In the genomic region with DNA sequence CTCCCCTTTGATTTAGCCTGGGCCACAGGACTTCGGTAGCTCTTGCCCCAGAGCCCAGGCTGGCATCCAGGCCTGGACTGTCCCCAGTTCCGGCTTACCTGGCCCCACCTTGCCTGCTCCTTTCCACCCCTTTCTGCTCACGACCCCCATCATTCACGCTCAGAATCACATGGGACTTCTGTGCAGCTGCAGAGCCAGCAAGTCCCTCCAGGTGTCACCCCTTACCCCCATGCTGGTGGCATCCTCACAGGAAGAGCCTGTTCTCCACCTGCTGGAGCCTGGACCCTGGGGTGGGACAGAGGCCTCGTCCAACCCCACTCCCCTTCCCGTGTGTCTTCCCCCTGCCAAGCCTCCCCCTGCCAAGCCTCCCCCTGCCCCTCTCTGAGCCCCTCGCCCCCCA, we compare ENCODE assay signal across 1 cellular context.
TF ChIP-seq lines count a peak whose summit lies in the region.

No MANE protein-coding gene starts in this region.

TF ChIP-seq in H1, 55 proteins besides CTCF, POLR2A, EP300 and RAD21:
- TF ChIP-seq GTF2F1 (IDR thresholded peaks at IDR 0.05; ENCODE audit: borderline replicate concordance, low read depth, low read length) (no peak), RBBP5 (IDR thresholded peaks at IDR 0.05; ENCODE audit: borderline replicate concordance, low read depth, low read length) (no peak), TAF1 (IDR thresholded peaks at IDR 0.05; ENCODE audit: low read depth, low read length) (no peak), SIN3A (conservative IDR thresholded peaks at IDR 0.05 in 1 of 2, IDR thresholded peaks at IDR 0.05 in 1 of 2; ENCODE audit: low read depth in 1 of 2, low read length in 2 of 2) (no peak), RNF2 (IDR thresholded peaks at IDR 0.05; ENCODE audit: borderline replicate concordance, low read depth, low read length, missing control alignments, poor library complexity, severe bottlenecking) (no peak), TEAD4 (IDR thresholded peaks at IDR 0.05; ENCODE audit: low read depth, low read length) (no peak), ZNF274 (IDR thresholded peaks at IDR 0.05; ENCODE audit: borderline replicate concordance, extremely low read depth, low read length) (no peak), SIRT6 (IDR thresholded peaks at IDR 0.05; ENCODE audit: low read length) (no peak)
- TF ChIP-seq, protein P1, sequence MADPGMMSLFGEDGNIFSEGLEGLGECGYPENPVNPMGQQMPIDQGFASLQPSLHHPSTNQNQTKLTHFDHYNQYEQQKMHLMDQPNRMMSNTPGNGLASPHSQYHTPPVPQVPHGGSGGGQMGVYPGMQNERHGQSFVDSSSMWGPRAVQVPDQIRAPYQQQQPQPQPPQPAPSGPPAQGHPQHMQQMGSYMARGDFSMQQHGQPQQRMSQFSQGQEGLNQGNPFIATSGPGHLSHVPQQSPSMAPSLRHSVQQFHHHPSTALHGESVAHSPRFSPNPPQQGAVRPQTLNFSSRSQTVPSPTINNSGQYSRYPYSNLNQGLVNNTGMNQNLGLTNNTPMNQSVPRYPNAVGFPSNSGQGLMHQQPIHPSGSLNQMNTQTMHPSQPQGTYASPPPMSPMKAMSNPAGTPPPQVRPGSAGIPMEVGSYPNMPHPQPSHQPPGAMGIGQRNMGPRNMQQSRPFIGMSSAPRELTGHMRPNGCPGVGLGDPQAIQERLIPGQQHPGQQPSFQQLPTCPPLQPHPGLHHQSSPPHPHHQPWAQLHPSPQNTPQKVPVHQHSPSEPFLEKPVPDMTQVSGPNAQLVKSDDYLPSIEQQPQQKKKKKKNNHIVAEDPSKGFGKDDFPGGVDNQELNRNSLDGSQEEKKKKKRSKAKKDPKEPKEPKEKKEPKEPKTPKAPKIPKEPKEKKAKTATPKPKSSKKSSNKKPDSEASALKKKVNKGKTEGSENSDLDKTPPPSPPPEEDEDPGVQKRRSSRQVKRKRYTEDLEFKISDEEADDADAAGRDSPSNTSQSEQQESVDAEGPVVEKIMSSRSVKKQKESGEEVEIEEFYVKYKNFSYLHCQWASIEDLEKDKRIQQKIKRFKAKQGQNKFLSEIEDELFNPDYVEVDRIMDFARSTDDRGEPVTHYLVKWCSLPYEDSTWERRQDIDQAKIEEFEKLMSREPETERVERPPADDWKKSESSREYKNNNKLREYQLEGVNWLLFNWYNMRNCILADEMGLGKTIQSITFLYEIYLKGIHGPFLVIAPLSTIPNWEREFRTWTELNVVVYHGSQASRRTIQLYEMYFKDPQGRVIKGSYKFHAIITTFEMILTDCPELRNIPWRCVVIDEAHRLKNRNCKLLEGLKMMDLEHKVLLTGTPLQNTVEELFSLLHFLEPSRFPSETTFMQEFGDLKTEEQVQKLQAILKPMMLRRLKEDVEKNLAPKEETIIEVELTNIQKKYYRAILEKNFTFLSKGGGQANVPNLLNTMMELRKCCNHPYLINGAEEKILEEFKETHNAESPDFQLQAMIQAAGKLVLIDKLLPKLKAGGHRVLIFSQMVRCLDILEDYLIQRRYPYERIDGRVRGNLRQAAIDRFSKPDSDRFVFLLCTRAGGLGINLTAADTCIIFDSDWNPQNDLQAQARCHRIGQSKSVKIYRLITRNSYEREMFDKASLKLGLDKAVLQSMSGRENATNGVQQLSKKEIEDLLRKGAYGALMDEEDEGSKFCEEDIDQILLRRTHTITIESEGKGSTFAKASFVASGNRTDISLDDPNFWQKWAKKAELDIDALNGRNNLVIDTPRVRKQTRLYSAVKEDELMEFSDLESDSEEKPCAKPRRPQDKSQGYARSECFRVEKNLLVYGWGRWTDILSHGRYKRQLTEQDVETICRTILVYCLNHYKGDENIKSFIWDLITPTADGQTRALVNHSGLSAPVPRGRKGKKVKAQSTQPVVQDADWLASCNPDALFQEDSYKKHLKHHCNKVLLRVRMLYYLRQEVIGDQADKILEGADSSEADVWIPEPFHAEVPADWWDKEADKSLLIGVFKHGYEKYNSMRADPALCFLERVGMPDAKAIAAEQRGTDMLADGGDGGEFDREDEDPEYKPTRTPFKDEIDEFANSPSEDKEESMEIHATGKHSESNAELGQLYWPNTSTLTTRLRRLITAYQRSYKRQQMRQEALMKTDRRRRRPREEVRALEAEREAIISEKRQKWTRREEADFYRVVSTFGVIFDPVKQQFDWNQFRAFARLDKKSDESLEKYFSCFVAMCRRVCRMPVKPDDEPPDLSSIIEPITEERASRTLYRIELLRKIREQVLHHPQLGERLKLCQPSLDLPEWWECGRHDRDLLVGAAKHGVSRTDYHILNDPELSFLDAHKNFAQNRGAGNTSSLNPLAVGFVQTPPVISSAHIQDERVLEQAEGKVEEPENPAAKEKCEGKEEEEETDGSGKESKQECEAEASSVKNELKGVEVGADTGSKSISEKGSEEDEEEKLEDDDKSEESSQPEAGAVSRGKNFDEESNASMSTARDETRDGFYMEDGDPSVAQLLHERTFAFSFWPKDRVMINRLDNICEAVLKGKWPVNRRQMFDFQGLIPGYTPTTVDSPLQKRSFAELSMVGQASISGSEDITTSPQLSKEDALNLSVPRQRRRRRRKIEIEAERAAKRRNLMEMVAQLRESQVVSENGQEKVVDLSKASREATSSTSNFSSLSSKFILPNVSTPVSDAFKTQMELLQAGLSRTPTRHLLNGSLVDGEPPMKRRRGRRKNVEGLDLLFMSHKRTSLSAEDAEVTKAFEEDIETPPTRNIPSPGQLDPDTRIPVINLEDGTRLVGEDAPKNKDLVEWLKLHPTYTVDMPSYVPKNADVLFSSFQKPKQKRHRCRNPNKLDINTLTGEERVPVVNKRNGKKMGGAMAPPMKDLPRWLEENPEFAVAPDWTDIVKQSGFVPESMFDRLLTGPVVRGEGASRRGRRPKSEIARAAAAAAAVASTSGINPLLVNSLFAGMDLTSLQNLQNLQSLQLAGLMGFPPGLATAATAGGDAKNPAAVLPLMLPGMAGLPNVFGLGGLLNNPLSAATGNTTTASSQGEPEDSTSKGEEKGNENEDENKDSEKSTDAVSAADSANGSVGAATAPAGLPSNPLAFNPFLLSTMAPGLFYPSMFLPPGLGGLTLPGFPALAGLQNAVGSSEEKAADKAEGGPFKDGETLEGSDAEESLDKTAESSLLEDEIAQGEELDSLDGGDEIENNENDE (IDR thresholded peaks at IDR 0.05; ENCODE audit: insufficient replicate concordance, low read length) = no peak
- TF ChIP-seq, protein P2, sequence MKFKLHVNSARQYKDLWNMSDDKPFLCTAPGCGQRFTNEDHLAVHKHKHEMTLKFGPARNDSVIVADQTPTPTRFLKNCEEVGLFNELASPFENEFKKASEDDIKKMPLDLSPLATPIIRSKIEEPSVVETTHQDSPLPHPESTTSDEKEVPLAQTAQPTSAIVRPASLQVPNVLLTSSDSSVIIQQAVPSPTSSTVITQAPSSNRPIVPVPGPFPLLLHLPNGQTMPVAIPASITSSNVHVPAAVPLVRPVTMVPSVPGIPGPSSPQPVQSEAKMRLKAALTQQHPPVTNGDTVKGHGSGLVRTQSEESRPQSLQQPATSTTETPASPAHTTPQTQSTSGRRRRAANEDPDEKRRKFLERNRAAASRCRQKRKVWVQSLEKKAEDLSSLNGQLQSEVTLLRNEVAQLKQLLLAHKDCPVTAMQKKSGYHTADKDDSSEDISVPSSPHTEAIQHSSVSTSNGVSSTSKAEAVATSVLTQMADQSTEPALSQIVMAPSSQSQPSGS (IDR thresholded peaks at IDR 0.05; ENCODE audit: low read length) = no peak
